Comparison of ENCODE assay signal across 17 cellular contexts in the genomic region with DNA sequence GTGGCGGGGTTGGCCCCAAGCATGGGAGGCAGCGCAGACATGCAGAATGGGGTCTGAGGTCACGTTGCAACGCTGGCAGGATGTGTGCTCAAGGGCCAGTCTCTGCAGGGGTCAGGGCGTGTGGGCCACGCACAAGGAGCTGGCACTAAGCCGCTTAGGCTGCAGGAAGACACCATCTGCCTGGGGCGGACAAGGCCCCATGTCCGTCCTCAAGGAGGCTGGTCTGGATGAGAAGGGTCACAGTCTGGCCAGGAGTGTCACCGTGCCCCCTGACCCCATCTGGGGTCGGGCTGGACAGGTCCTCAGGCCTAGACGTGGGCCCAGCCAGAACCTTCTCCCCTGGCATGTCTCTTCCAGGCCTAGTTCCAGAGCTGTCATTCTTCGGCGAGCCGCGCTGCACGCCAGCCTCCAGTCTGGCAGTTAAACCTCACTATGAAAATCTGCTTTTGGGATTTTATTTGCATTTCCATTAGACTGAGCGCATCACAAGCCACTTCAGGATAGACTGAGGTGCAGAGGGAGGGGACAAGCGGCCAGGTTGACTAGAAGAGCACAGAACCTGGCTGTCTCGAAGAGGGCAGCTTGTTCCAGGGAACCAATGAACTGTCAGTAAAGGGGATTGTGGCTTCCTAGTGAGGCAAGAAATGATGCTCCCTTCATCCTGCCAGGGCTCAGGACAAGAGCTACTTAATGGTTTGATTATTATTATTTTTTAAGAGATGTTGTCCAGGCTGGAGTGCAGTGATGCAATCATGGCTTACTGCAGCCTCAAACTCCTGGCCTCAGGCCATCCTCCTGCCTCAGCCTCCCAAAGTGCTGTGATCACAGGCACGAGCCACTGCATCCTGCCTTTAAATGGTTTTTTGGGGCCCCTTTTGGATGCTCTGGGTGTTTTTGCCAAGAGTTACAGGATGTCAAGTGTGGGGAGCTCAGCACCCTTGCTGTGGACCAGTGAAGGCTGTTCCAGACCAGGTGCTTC. TPM values are rescaled to one million over a fixed set of nuclear protein-coding genes. Genes with fewer than 3 reads are reported as not detected.
DNase-seq lines count a peak whose midpoint lies in the region; ATAC-seq, FAIRE-seq and TF ChIP-seq lines count a peak whose summit lies in the region.
"Had no signal": no experiment of that assay in that cellular context is flagged by ENCODE, and none has a peak within 500 bp of the region (broad histone marks: within the 10 kb centered on the region; RNA-seq: fewer than 3 reads in every experiment).

No MANE protein-coding gene starts in this region.

- TF ChIP-seq POLR2A in heart left ventricle (IDR thresholded peaks at IDR 0.05): no peak
- no peak for TF ChIP-seq POLR2A in K562 (conservative IDR thresholded peaks at IDR 0.05)

- BruUV-seq in K562 (replicated peaks; lab: Mats Ljungman, UMichigan): no TSS peak

- TF ChIP-seq CTCF in heart left ventricle (IDR thresholded peaks at IDR 0.05): no peak
- TF ChIP-seq CTCF in K562 (IDR thresholded peaks at IDR 0.05 in 2 of 3, conservative IDR thresholded peaks at IDR 0.05 in 1 of 3; ENCODE audit: insufficient read depth in 2 of 3, low read depth in 1 of 3, low read length in 3 of 3): no peak
- no peak for TF ChIP-seq CTCF in nephron progenitor cell (IDR thresholded peaks at IDR 0.05)
- TF ChIP-seq CTCF in progenitor cell of endocrine pancreas (IDR thresholded peaks at IDR 0.05; ENCODE audit: unreplicated experiment): no peak

- 89 to 94% (median 91%) methylated on average over 19 to 21 of the region's 21 CpGs for WGBS in heart left ventricle, 4 donors
- 75% methylated on average over 21 of the region's 21 CpGs for WGBS in K562 (ENCODE audit: insufficient coverage, low coverage, missing lambda C conversion rate)

- no peak for ATAC-seq in Right ventricle myocardium inferior
- ATAC-seq in heart left ventricle: no peak
- no peak for ATAC-seq in K562
- ATAC-seq: GM12878, PC-3 had no signal

- H3K27ac Mint-ChIP-seq in nephron progenitor cell: peak overlapping the region; percentile 36
- no peak overlapping the region for H3K27ac Mint-ChIP-seq in progenitor cell of endocrine pancreas

- H3K9ac ChIP-seq in K562 (ENCODE audit: insufficient read depth in 1 of 2, low read depth in 2 of 2, low read length in 2 of 2): peak overlapping the region in 1 of 2 experiments; percentile 13; a peak in 1 of 4 replicates

- H3K9me3 ChIP-seq in heart left ventricle: no peaks in the 10 kb centered on the region
- no peaks in the 10 kb centered on the region for H3K9me3 ChIP-seq in K562 (replicated peaks; ENCODE audit: control insufficient read depth, insufficient read depth, low read depth, low read length)
- H3K9me3 ChIP-seq: Caco-2 had no signal

- H3K36me3 Mint-ChIP-seq in nephron progenitor cell (ENCODE audit: low read depth): peaks cover 42% of the 10 kb centered on the region
- H3K36me3 Mint-ChIP-seq in progenitor cell of endocrine pancreas (ENCODE audit: insufficient read depth): peaks cover 14% of the 10 kb centered on the region

- H3K9me3 Mint-ChIP-seq in nephron progenitor cell (no peaks in the 10 kb centered on the region), progenitor cell of endocrine pancreas (ENCODE audit: low read depth) (no peaks in the 10 kb centered on the region)

- H2AFZ ChIP-seq in K562 (ENCODE audit: low read depth, low read length): no peak overlapping the region

- no peak for TF ChIP-seq EP300 in K562 (IDR thresholded peaks at IDR 0.05; ENCODE audit: low read length)

- no peak overlapping the region for H3K27ac ChIP-seq in heart left ventricle
- no peak overlapping the region for H3K27ac ChIP-seq in K562 (ENCODE audit: extremely low read depth, low read depth, low read length)

- H3K9me1 ChIP-seq in K562 (ENCODE audit: control insufficient read depth, insufficient read depth, low read length): no peaks in the 10 kb centered on the region

- in situ Hi-C loops in K562 (cut with MboI): no loop called here

- TF ChIP-seq RAD21 in K562 (CRISPR knock-in tag; conservative IDR thresholded peaks at IDR 0.05 in 1 of 2, IDR thresholded peaks at IDR 0.05 in 1 of 2): no peak

- no peak for FAIRE-seq in K562 (lab: Jason Lieb, UNC)
- FAIRE-seq: GM12878, GM19239, HTR-8/SVneo had no signal

- no peaks in the 10 kb centered on the region for H3K27me3 ChIP-seq in heart left ventricle
- no peaks in the 10 kb centered on the region for H3K27me3 ChIP-seq in K562 (ENCODE audit: control insufficient read depth in 2 of 2, insufficient read depth in 2 of 2, low read length in 2 of 2)

- H3K4me1 ChIP-seq in heart left ventricle (peaks cover 0 to 11% (median 8%) of the 10 kb centered on the region in 12 donors), K562 (replicated peaks in 1 of 2; ENCODE audit: control insufficient read depth in 2 of 2, insufficient read depth in 2 of 2, low read length in 2 of 2) (peaks cover 2 to 25% of the 10 kb centered on the region in 2 experiments; a peak in 2 of 5 replicates)

- H3K4me3 Mint-ChIP-seq in nephron progenitor cell (no peak overlapping the region), progenitor cell of endocrine pancreas (ENCODE audit: low read depth) (no peak overlapping the region)

- POLR2A ChIA-PET in K562 (lab: Yijun Ruan, JAX): interaction anchor here (1.0 to 1.7 kb wide), 2 partner anchors 14 to 16 kb away, joined by 3 to 4 read pairs; no protein-coding TSS in a partner anchor

- H4K20me1 ChIP-seq in K562 (replicated peaks; ENCODE audit: control insufficient read depth, insufficient read depth, low read length): no peaks in the 10 kb centered on the region

- no peaks in the 10 kb centered on the region for H3K79me2 ChIP-seq in K562 (ENCODE audit: control insufficient read depth, insufficient read depth, low read length)

- H3K4me2 ChIP-seq in K562 (ENCODE audit: insufficient read depth, low read length): no peak overlapping the region

- H3K27me3 Mint-ChIP-seq in nephron progenitor cell (ENCODE audit: low read depth, poor library complexity) (no peaks in the 10 kb centered on the region), progenitor cell of endocrine pancreas (no peaks in the 10 kb centered on the region)

- intact Hi-C loops in Right ventricle myocardium inferior (cut with DNase I): no loop called here
- intact Hi-C loops in heart left ventricle (cut with DNase I): loop anchor here in 5 of 10 donors (5.0 kb wide), 3 partner anchors 33 to 98 kb away; a partner anchor contains a TSS
- intact Hi-C loops in K562 (cut with micrococcal nuclease): no loop called here

- DNase-seq in Right ventricle myocardium inferior (ENCODE audit: missing footprints) (peak; percentile 60), heart left ventricle (no peak), K562 (ENCODE audit: extremely low read depth in 1 of 4, low spot score in 3 of 4) (no peak), nephron progenitor cell (no peak), SHP77 treated with DMSO at 0.1 percent for 48 hours (lab: John Stamatoyannopoulos, UW) (no peak), progenitor cell of endocrine pancreas (ENCODE audit: low spot score, unreplicated experiment) (no peak)
- no peak for DNase-seq in stimulated activated CD4-positive, alpha-beta T cell treated with anti-CD3 and anti-CD28 coated beads, Interleukin-4, amount 100 ng/mL, for 1 hour
- DNase-seq: AML-193, Caco-2, DMS53, KG1, NCI-H1930, NCI-H510A, PC-3 had no signal

- H3K36me3 ChIP-seq in heart left ventricle (peaks cover 1 to 62% (median 50%) of the 10 kb centered on the region in 9 donors), K562 (ENCODE audit: control insufficient read depth, insufficient read depth, low read length) (peaks cover 28% of the 10 kb centered on the region; the same call in 2 of the 3 replicates)

- CTCF ChIA-PET in K562 (lab: Yijun Ruan, JAX; ENCODE audit: low intra/inter-chr PET ratio): no interaction called here

- H3K4me1 Mint-ChIP-seq in nephron progenitor cell (peaks cover 25% of the 10 kb centered on the region), progenitor cell of endocrine pancreas (ENCODE audit: low read depth) (no peaks in the 10 kb centered on the region)

- H3K4me3 ChIP-seq in heart left ventricle: no peak overlapping the region
- H3K4me3 ChIP-seq in K562: no peak overlapping the region
- H3K4me3 ChIP-seq: GM12878 had no signal

RNA-seq across cellular contexts. Expression of a gene that starts 4.3 kb away (rescaled TPM):
- total RNA-seq in Right ventricle myocardium inferior (6.2 TPM), heart left ventricle (10 to 100 TPM in 4 of 9 donors, 1 to 10 TPM in 5; 5.3 to 13.8 (median 9.3) TPM), K562 (2014; rRNA removed) (7.5 and 10.3 TPM in 2 replicates), K562 (2014; rRNA removed; fragmentation: Illumina TruSeq; extraction: Trizol) (4.8 and 4.9 TPM in 2 replicates), K562 (2015; rRNA removed; fragmentation: Illumina TruSeq; extraction: Trizol) (3.1 and 3.4 TPM in 2 replicates), K562 (2021) (8.7 and 9.2 TPM in 2 replicates), progenitor cell of endocrine pancreas (21.8 and 28.0 TPM in 2 replicates)
- polyA plus RNA-seq in heart left ventricle (1 to 10 TPM; 1.8 to 8.9 TPM), K562 (2011; rRNA removed) (4.1 and 5.9 TPM in 2 replicates), K562 (2014; fragmentation: Illumina TruSeq; extraction: Trizol) (7.9 and 8.6 TPM in 2 replicates), K562 (2014; fragmentation: Nextera tagmentation; extraction: Ambion mirVana) (1 to 10 TPM; 1.1 to 1.7 TPM), K562 (2014; rRNA removed) (6.4 and 10.3 TPM in 2 replicates)
- total RNA-seq in K562 (2011; cell fraction: chromatin; rRNA removed; ENCODE audit: low replicate concordance): 5.2 and 12.0 TPM in 2 replicates
- total RNA-seq in K562 (2011; cell fraction: nucleolus; rRNA removed): 5.4 and 7.3 TPM in 2 replicates
- 7.1 and 8.9 TPM in 2 replicates for total RNA-seq in K562 (2011; cell fraction: nucleoplasm; rRNA removed)
- 4.6 and 5.2 TPM in 2 replicates for polyA plus RNA-seq in K562 (2011; cell fraction: cytosol; rRNA removed)
- 4.3 and 6.5 TPM in 2 replicates for polyA plus RNA-seq in K562 (2011; cell fraction: nucleus; rRNA removed)
- 5.6 and 8.1 TPM in 2 replicates for polyA plus RNA-seq in K562 (2012)
- 2.5 and 3.2 TPM in 2 replicates for polyA minus RNA-seq in K562 (2011; rRNA and poly(A)+ RNA removed)
- 4.4 and 7.0 TPM in 2 replicates for polyA minus RNA-seq in K562 (2011; cell fraction: cytosol; rRNA and poly(A)+ RNA removed)
- 4.0 and 4.4 TPM in 2 replicates for polyA minus RNA-seq in K562 (2011; cell fraction: nucleus; rRNA and poly(A)+ RNA removed)

RNA-seq across cellular contexts. Expression of a gene that starts 37.4 kb away (rescaled TPM):
- total RNA-seq in Right ventricle myocardium inferior (7.6 TPM), heart left ventricle (1 to 10 TPM; 3.4 to 9.9 (median 5.3) TPM), K562 (2014; rRNA removed) (1.0 and 1.5 TPM in 2 replicates), K562 (2014; rRNA removed; fragmentation: Illumina TruSeq; extraction: Trizol) (0.76 and 1.3 TPM in 2 replicates), K562 (2015; rRNA removed; fragmentation: Illumina TruSeq; extraction: Trizol) (0.91 and 0.94 TPM in 2 replicates), K562 (2021) (2.7 and 3.0 TPM in 2 replicates), progenitor cell of endocrine pancreas (80.6 and 82.8 TPM in 2 replicates)
- polyA plus RNA-seq in heart left ventricle (1 to 10 TPM; 3.3 to 6.5 TPM), K562 (2011; rRNA removed) (0.79 and 1.0 TPM in 2 replicates), K562 (2014; fragmentation: Illumina TruSeq; extraction: Trizol) (1.5 and 1.7 TPM in 2 replicates), K562 (2014; fragmentation: Nextera tagmentation; extraction: Ambion mirVana) (under 1 TPM in 1 of 2 experiments, not detected in 1; 0.01 TPM), K562 (2014; rRNA removed) (1.2 and 1.5 TPM in 2 replicates)
- total RNA-seq in K562 (2011; cell fraction: chromatin; rRNA removed; ENCODE audit: low replicate concordance): 4.0 and 7.9 TPM in 2 replicates
- 2.4 and 2.5 TPM in 2 replicates for total RNA-seq in K562 (2011; cell fraction: nucleolus; rRNA removed)
- 1.8 and 4.4 TPM in 2 replicates for total RNA-seq in K562 (2011; cell fraction: nucleoplasm; rRNA removed)
- 0.77 and 1.4 TPM in 2 replicates for polyA plus RNA-seq in K562 (2011; cell fraction: cytosol; rRNA removed)
- 1.4 and 2.5 TPM in 2 replicates for polyA plus RNA-seq in K562 (2011; cell fraction: nucleus; rRNA removed)
- polyA plus RNA-seq in K562 (2012): 0.75 and 1.2 TPM in 2 replicates
- 1.5 and 1.9 TPM in 2 replicates for polyA minus RNA-seq in K562 (2011; rRNA and poly(A)+ RNA removed)
- 1.8 and 2.1 TPM in 2 replicates for polyA minus RNA-seq in K562 (2011; cell fraction: cytosol; rRNA and poly(A)+ RNA removed)
- 1.4 and 1.9 TPM in 2 replicates for polyA minus RNA-seq in K562 (2011; cell fraction: nucleus; rRNA and poly(A)+ RNA removed)

RNA-seq across cellular contexts. Expression of a gene that starts 38.3 kb away (rescaled TPM):
- total RNA-seq in Right ventricle myocardium inferior: 31.6 TPM
- 10 to 100 TPM; 14.0 to 37.3 (median 29.3) TPM for total RNA-seq in heart left ventricle
- 10 to 100 TPM; 10.3 to 10.9 TPM for polyA plus RNA-seq in heart left ventricle
- total RNA-seq in K562 (2011; cell fraction: chromatin; rRNA removed; ENCODE audit: low replicate concordance): 18.5 and 32.2 TPM in 2 replicates
- 19.6 and 19.7 TPM in 2 replicates for total RNA-seq in K562 (2011; cell fraction: nucleolus; rRNA removed)
- 11.3 and 13.2 TPM in 2 replicates for total RNA-seq in K562 (2011; cell fraction: nucleoplasm; rRNA removed)
- 10.9 and 13.4 TPM in 2 replicates for total RNA-seq in K562 (2014; rRNA removed)
- total RNA-seq in K562 (2014; rRNA removed; fragmentation: Illumina TruSeq; extraction: Trizol): 2.8 and 3.5 TPM in 2 replicates
- total RNA-seq in K562 (2015; rRNA removed; fragmentation: Illumina TruSeq; extraction: Trizol): 4.2 and 5.9 TPM in 2 replicates
- 37.1 and 38.1 TPM in 2 replicates for total RNA-seq in K562 (2021)
- polyA plus RNA-seq in K562 (2011; rRNA removed): 4.0 and 4.9 TPM in 2 replicates
- 3.6 and 8.4 TPM in 2 replicates for polyA plus RNA-seq in K562 (2011; cell fraction: cytosol; rRNA removed)
- 9.8 and 12.8 TPM in 2 replicates for polyA plus RNA-seq in K562 (2011; cell fraction: nucleus; rRNA removed)
- polyA plus RNA-seq in K562 (2012): 13.7 and 16.2 TPM in 2 replicates
- polyA plus RNA-seq in K562 (2014; fragmentation: Illumina TruSeq; extraction: Trizol): 7.1 and 11.4 TPM in 2 replicates
- 1 to 10 TPM in 1 of 2 experiments, under 1 TPM in 1; 0.82 to 3.1 TPM for polyA plus RNA-seq in K562 (2014; fragmentation: Nextera tagmentation; extraction: Ambion mirVana)
- polyA plus RNA-seq in K562 (2014; rRNA removed): 8.5 and 8.8 TPM in 2 replicates
- polyA minus RNA-seq in K562 (2011; rRNA and poly(A)+ RNA removed): 5.2 and 5.5 TPM in 2 replicates
- 22.5 and 23.8 TPM in 2 replicates for polyA minus RNA-seq in K562 (2011; cell fraction: cytosol; rRNA and poly(A)+ RNA removed)
- polyA minus RNA-seq in K562 (2011; cell fraction: nucleus; rRNA and poly(A)+ RNA removed): 8.8 and 10.9 TPM in 2 replicates
- 96.0 and 98.1 TPM in 2 replicates for total RNA-seq in progenitor cell of endocrine pancreas
